15 cellular contexts compared by ENCODE assay signal in genomic region chr9:69996947-69997346, GRCh38. TPM values are rescaled to one million over a fixed set of nuclear protein-coding genes. Genes with fewer than 3 reads are reported as not detected.
DNase-seq lines count a peak whose midpoint lies in the region; TF ChIP-seq lines count a peak whose summit lies in the region.
"Had no signal": no experiment of that assay in that cellular context is flagged by ENCODE, and none has a peak within 500 bp of the region (broad histone marks: within the 10 kb centered on the region; RNA-seq: fewer than 3 reads in every experiment).

No MANE protein-coding gene starts in this region.

- H3K9me3 ChIP-seq in adipocyte (ENCODE audit: control insufficient read depth, low read length), result peaks cover 2% of the 10 kb centered on the region
- H3K9me3 ChIP-seq in right atrium auricular region, result no peaks in the 10 kb centered on the region
- H3K9me3 ChIP-seq in smooth muscle cell (replicated peaks; ENCODE audit: low read depth), result no peaks in the 10 kb centered on the region
- H3K9me3 ChIP-seq in SK-N-SH, result no peaks in the 10 kb centered on the region
- H3K9me3 ChIP-seq: stomach had no signal

- DNase-seq in NCI-H187 (lab: John Stamatoyannopoulos, UW) (peak; percentile 46 to 81), adipocyte (ENCODE audit: low read depth) (peak; percentile 85), right atrium auricular region (ENCODE audit: low spot score) (no peak), smooth muscle cell (lab: John Stamatoyannopoulos, UW; ENCODE audit: unreplicated experiment) (no peak), SK-N-SH (no peak), midbrain (lab: John Stamatoyannopoulos, UW) (no peak), cerebellar nuclear complex (lab: John Stamatoyannopoulos, UW) (no peak)
- no peak for DNase-seq in activated CD8-positive, alpha-beta memory T cell treated with anti-CD3 and anti-CD28 coated beads, Interleukin-2, amount 50 U/mL, for 4 hours
- DNase-seq: activated T-cell treated with anti-CD3 and anti-CD28 coated beads for 4 hours; anterior cingulate cortex; CD8-positive, alpha-beta memory T cell; effector CD8-positive, alpha-beta T cell; KG1; stomach had no signal

- H3K27ac ChIP-seq in right atrium auricular region (peak overlapping the region; percentile 22 to 76), smooth muscle cell (ENCODE audit: low read depth) (no peak overlapping the region), SK-N-SH (ENCODE audit: low read depth in 2 of 2, low read length in 1 of 2) (no peak overlapping the region)

- TF ChIP-seq RAD21 in SK-N-SH (IDR thresholded peaks at IDR 0.05; ENCODE audit: low read length), result no peak

- no peak for TF ChIP-seq EP300 in SK-N-SH (IDR thresholded peaks at IDR 0.05; ENCODE audit: borderline replicate concordance in 1 of 2, low read depth in 1 of 2, low read length in 1 of 2)

- H3F3A ChIP-seq in smooth muscle cell (ENCODE audit: low read depth) (no peaks in the 10 kb centered on the region), SK-N-SH (replicated peaks; ENCODE audit: insufficient read depth) (no peaks in the 10 kb centered on the region)

- POLR2A ChIA-PET in SK-N-SH (lab: Yijun Ruan, JAX), result no interaction called here

- no peak overlapping the region for H3K4me2 ChIP-seq in smooth muscle cell
- no peak overlapping the region for H3K4me2 ChIP-seq in SK-N-SH

- H3K36me3 ChIP-seq in adipocyte (ENCODE audit: control insufficient read depth, insufficient read depth, low read length, severe bottlenecking), result no peaks in the 10 kb centered on the region
- H3K36me3 ChIP-seq in right atrium auricular region, result no peaks in the 10 kb centered on the region
- H3K36me3 ChIP-seq in smooth muscle cell (ENCODE audit: low read depth), result no peaks in the 10 kb centered on the region
- no peaks in the 10 kb centered on the region for H3K36me3 ChIP-seq in SK-N-SH (replicated peaks in 1 of 2; ENCODE audit: control insufficient read depth in 1 of 2, insufficient read depth in 2 of 2, low read length in 1 of 2)
- H3K36me3 ChIP-seq: stomach had no signal

- 77% methylated on average over 2 of the region's 2 CpGs for WGBS in smooth muscle cell (ENCODE audit: low lambda C conversion rate)
- WGBS in SK-N-SH (ENCODE audit: low lambda C conversion rate), result 49% methylated on average over 2 of the region's 2 CpGs

- H3K9ac ChIP-seq in adipocyte (ENCODE audit: low read length) (peak overlapping the region; percentile 78), smooth muscle cell (ENCODE audit: low read depth) (no peak overlapping the region), SK-N-SH (no peak overlapping the region)

- H3K79me2 ChIP-seq in smooth muscle cell (ENCODE audit: low read depth) (no peaks in the 10 kb centered on the region), SK-N-SH (ENCODE audit: insufficient read depth) (no peaks in the 10 kb centered on the region)

- H2AFZ ChIP-seq in smooth muscle cell (ENCODE audit: low read depth) (peak overlapping the region; percentile 21), SK-N-SH (ENCODE audit: low read depth) (no peak overlapping the region)

- TF ChIP-seq CTCF in right atrium auricular region (IDR thresholded peaks at IDR 0.05), result no peak
- TF ChIP-seq CTCF in smooth muscle cell (IDR thresholded peaks at IDR 0.05; ENCODE audit: borderline replicate concordance, insufficient read depth, poor library complexity, severe bottlenecking), result no peak
- TF ChIP-seq CTCF in SK-N-SH (IDR thresholded peaks at IDR 0.05), result no peak

- CTCF ChIA-PET in SK-N-SH (lab: Yijun Ruan, JAX), result interaction anchor here (1.0 to 1.2 kb wide), 2 partner anchors 24 to 114 kb away, joined by 3 read pairs; no protein-coding TSS in a partner anchor

- H3K4me3 ChIP-seq in adipocyte (ENCODE audit: low read length) (peak overlapping the region; percentile 18), right atrium auricular region (no peak overlapping the region), smooth muscle cell (no peak overlapping the region), SK-N-SH (ENCODE audit: low read depth in 2 of 2, low read length in 1 of 2) (no peak overlapping the region)
- H3K4me3 ChIP-seq: stomach had no signal

- H3K9me2 ChIP-seq in SK-N-SH, result no peaks in the 10 kb centered on the region

- H3K4me1 ChIP-seq in adipocyte (ENCODE audit: control insufficient read depth, insufficient read depth, low read length) (peaks cover 48% of the 10 kb centered on the region), right atrium auricular region (peaks cover 0 to 24% of the 10 kb centered on the region in 2 donors), smooth muscle cell (ENCODE audit: low read depth) (no peaks in the 10 kb centered on the region), SK-N-SH (ENCODE audit: control insufficient read depth in 1 of 2, insufficient read depth in 2 of 2, low read depth in 1 of 2, low read length in 1 of 2) (no peaks in the 10 kb centered on the region)

- H4K20me1 ChIP-seq in smooth muscle cell (ENCODE audit: low read depth), result no peaks in the 10 kb centered on the region
- H4K20me1 ChIP-seq in SK-N-SH (ENCODE audit: insufficient read depth), result no peaks in the 10 kb centered on the region

- H3K27me3 ChIP-seq in adipocyte (replicated peaks; ENCODE audit: control insufficient read depth, insufficient read depth, low read length) (no peaks in the 10 kb centered on the region), right atrium auricular region (no peaks in the 10 kb centered on the region), smooth muscle cell (ENCODE audit: low read depth) (peaks cover 5% of the 10 kb centered on the region), SK-N-SH (ENCODE audit: insufficient read depth) (no peaks in the 10 kb centered on the region)
- H3K27me3 ChIP-seq: stomach had no signal

TF ChIP-seq in SK-N-SH, 30 proteins besides CTCF, POLR2A, EP300 and RAD21:
- no peak for TF ChIP-seq RFX5 (IDR thresholded peaks at IDR 0.05; ENCODE audit: low read length)
- TF ChIP-seq GABPA (IDR thresholded peaks at IDR 0.05; ENCODE audit: low read depth), result no peak
- no peak for TF ChIP-seq USF1 (IDR thresholded peaks at IDR 0.05; ENCODE audit: borderline replicate concordance, low read depth)
- no peak for TF ChIP-seq CHD2 (IDR thresholded peaks at IDR 0.05; ENCODE audit: low read length, partially characterized antibody)
- no peak for TF ChIP-seq SMC3 (IDR thresholded peaks at IDR 0.05; ENCODE audit: low read depth, low read length)
- no peak for TF ChIP-seq FOSL2 (IDR thresholded peaks at IDR 0.05; ENCODE audit: borderline replicate concordance, low read depth)

RNA-seq across cellular contexts. Expression of gene MAMDC2, which starts 46.7 kb away (rescaled TPM):
- total RNA-seq in right atrium auricular region (10 to 100 TPM; 28.8 to 32.5 TPM), smooth muscle cell (13.0 and 13.3 TPM in 2 replicates)
- polyA plus RNA-seq in smooth muscle cell (7.9 and 8.2 TPM in 2 replicates), SK-N-SH (2012; rRNA removed) (not detected in 2 replicates)
- under 0.01 TPM in 2 replicates for polyA plus RNA-seq in SK-N-SH (2012; cell fraction: cytosol; rRNA removed)
- polyA plus RNA-seq in SK-N-SH (2012; cell fraction: nucleus; rRNA removed), result 0.01 TPM in 1 of 2 replicates, not detected in the other
- total RNA-seq: CD8-positive, alpha-beta memory T cell; NCI-H460 had no signal

Comparison
In these comparisons a context has a peak if more than half of its experiments do, and no peak if none do; other contexts are left out.
1. DNase-seq: peak in NCI-H187 (2 of 2) and adipocyte (single experiment); none in right atrium auricular region (single experiment), smooth muscle cell (single experiment), SK-N-SH (single experiment), midbrain (single experiment), cerebellar nuclear complex (0 of 2) and activated CD8-positive, alpha-beta memory T cell treated with anti-CD3 and anti-CD28 coated beads, Interleukin-2, amount 50 U/mL, for 4 hours (single experiment).
2. H3K27ac ChIP-seq: peak in right atrium auricular region (2 of 2); none in smooth muscle cell (single experiment) and SK-N-SH (0 of 2).